ENCODE assay signal across 9 cellular contexts in genomic region chr1:161427733-161428516, GRCh38.
DNase-seq lines count a peak whose midpoint lies in the region; ATAC-seq and TF ChIP-seq lines count a peak whose summit lies in the region.
"Had no signal": no experiment of that assay in that cellular context is flagged by ENCODE, and none has a peak within 500 bp of the region (broad histone marks: within the 10 kb centered on the region; RNA-seq: fewer than 3 reads in every experiment).

No MANE protein-coding gene starts in this region.

- H3K4me2 ChIP-seq in PC-9 (peak overlapping the region; percentile 83), skeletal muscle satellite cell (ENCODE audit: low read length) (peak overlapping the region; percentile 52)

- peak overlapping the region; percentile 78 for H2AFZ ChIP-seq in PC-9

- H3K27me3 ChIP-seq in PC-9 (ENCODE audit: insufficient read depth, low read depth): no peaks in the 10 kb centered on the region
- H3K27me3 ChIP-seq in endodermal cell (ENCODE audit: control insufficient read depth, insufficient read depth, low read length, poor library complexity, severe bottlenecking): peaks cover 64% of the 10 kb centered on the region
- H3K27me3 ChIP-seq in skeletal muscle satellite cell (ENCODE audit: control insufficient read depth, insufficient read depth, low read length): peaks cover 19% of the 10 kb centered on the region

- H3K4me3 Mint-ChIP-seq in endodermal cell: peak overlapping the region; percentile 60

- peaks cover 6% of the 10 kb centered on the region for H3K4me1 Mint-ChIP-seq in endodermal cell

- peak overlapping the region; percentile 23 for H3K27ac Mint-ChIP-seq in endodermal cell

- H3K4me1 ChIP-seq in PC-9 (replicated peaks; ENCODE audit: insufficient read depth): peaks cover 10% of the 10 kb centered on the region; the same call in 1 of the 2 replicates
- no peaks in the 10 kb centered on the region for H3K4me1 ChIP-seq in endodermal cell (ENCODE audit: control insufficient read depth, insufficient read depth, low read length)
- H3K4me1 ChIP-seq in skeletal muscle satellite cell (ENCODE audit: control insufficient read depth, insufficient read depth, low read length): no peaks in the 10 kb centered on the region

- intact Hi-C loops in PC-9 (cut with micrococcal nuclease; ENCODE audit: unreplicated experiment): no loop called here

- H3K36me3 Mint-ChIP-seq in endodermal cell (ENCODE audit: low read depth): no peaks in the 10 kb centered on the region

- no peaks in the 10 kb centered on the region for H3K9me3 Mint-ChIP-seq in endodermal cell

- no peaks in the 10 kb centered on the region for H3K9me2 ChIP-seq in PC-9 (ENCODE audit: insufficient read depth)

- POLR2A ChIA-PET in PC-9 (lab: Charles Lee; ENCODE audit: unreplicated experiment): no interaction called here

- H3K27me3 Mint-ChIP-seq in endodermal cell (ENCODE audit: insufficient read depth): peaks cover 75% of the 10 kb centered on the region

- no peak for ATAC-seq in GM18861 (IDR thresholded peaks at IDR 0.05; ENCODE audit: unreplicated experiment)
- ATAC-seq in HG03457 (IDR thresholded peaks at IDR 0.05; ENCODE audit: unreplicated experiment): no peak

- H3F3A ChIP-seq in PC-9 (ENCODE audit: insufficient read depth, low read depth): peaks cover 14% of the 10 kb centered on the region

- peak; percentile 63 for DNase-seq in GM10266 (ENCODE audit: extremely low spot score)
- peak; percentile 16 to 81 for DNase-seq in PC-9
- peak; percentile 83 for DNase-seq in endodermal cell
- DNase-seq in UCSD-AML1 (lab: John Stamatoyannopoulos, UW; ENCODE audit: unreplicated experiment): no peak
- no peak for DNase-seq in NCI-H69 (lab: John Stamatoyannopoulos, UW)
- DNase-seq: NCI-H526 had no signal

- H4K20me1 ChIP-seq in PC-9 (ENCODE audit: insufficient read depth): no peaks in the 10 kb centered on the region

- no peaks in the 10 kb centered on the region for H3K9me3 ChIP-seq in PC-9 (ENCODE audit: insufficient read depth, low read depth)
- H3K9me3 ChIP-seq in endodermal cell (ENCODE audit: control insufficient read depth, low read length): no peaks in the 10 kb centered on the region
- H3K9me3 ChIP-seq in skeletal muscle satellite cell (replicated peaks; ENCODE audit: low read length): no peaks in the 10 kb centered on the region

- no peak overlapping the region for H3K9ac ChIP-seq in endodermal cell (ENCODE audit: extremely low read depth, low read length, poor library complexity, severe bottlenecking)
- no peak overlapping the region for H3K9ac ChIP-seq in skeletal muscle satellite cell (ENCODE audit: low read depth, low read length)

- TF ChIP-seq CTCF in GM10266 (IDR thresholded peaks at IDR 0.05; ENCODE audit: control insufficient read depth, insufficient read depth, low read depth, missing control alignments) (no peak), PC-9 (conservative IDR thresholded peaks at IDR 0.05) (no peak), endodermal cell (conservative IDR thresholded peaks at IDR 0.05) (no peak)

- no TSS peak for BruUV-seq in PC-9 (replicated peaks; lab: Mats Ljungman, UMichigan)

- no peaks in the 10 kb centered on the region for H3K36me3 ChIP-seq in PC-9 (ENCODE audit: low read depth)
- no peaks in the 10 kb centered on the region for H3K36me3 ChIP-seq in endodermal cell (ENCODE audit: control insufficient read depth, insufficient read depth, low read length)
- no peaks in the 10 kb centered on the region for H3K36me3 ChIP-seq in skeletal muscle satellite cell (ENCODE audit: insufficient read depth, low read length)

- H3K4me3 ChIP-seq in PC-9 (peak overlapping the region; percentile 64), endodermal cell (ENCODE audit: low read length) (peak overlapping the region; percentile 84), skeletal muscle satellite cell (ENCODE audit: low read length) (no peak overlapping the region)

- WGBS in endodermal cell (ENCODE audit: insufficient coverage in 1 of 2, insufficient read length in 1 of 2), 2 experiments: 1 to 2% methylated on average over 17 to 18 of the region's 18 CpGs

- H3K27ac ChIP-seq in PC-9: peak overlapping the region; percentile 54
- no peak overlapping the region for H3K27ac ChIP-seq in endodermal cell (ENCODE audit: low read depth, low read length)

- CTCF ChIA-PET in PC-9 (lab: Charles Lee): no interaction called here

- H3K79me2 ChIP-seq in PC-9 (ENCODE audit: low read depth): no peaks in the 10 kb centered on the region

Comparison
In these comparisons a context has a peak if more than half of its experiments do, and no peak if none do; other contexts are left out.
1. DNase-seq: peak in GM10266 (single experiment), PC-9 (2 of 2) and endodermal cell (single experiment); none in UCSD-AML1 (single experiment) and NCI-H69 (single experiment).